8 cellular contexts compared by ENCODE assay signal in genomic region chr15:43832485-43832884, GRCh38. TPM values are rescaled to one million over a fixed set of nuclear protein-coding genes. Genes with fewer than 3 reads are reported as not detected.
"Had no signal": no experiment of that assay in that cellular context is flagged by ENCODE, and none has a peak within 500 bp of the region (broad histone marks: within the 10 kb centered on the region; RNA-seq: fewer than 3 reads in every experiment).

No MANE protein-coding gene starts in this region.

RNA-seq across cellular contexts. Expression of gene SERINC4, which starts 32.5 kb away (rescaled TPM):
- total RNA-seq: adrenal gland, aorta, body of pancreas, dermis microvascular lymphatic vessel endothelial cell, liver, osteocyte, posterior vena cava, spleen had no signal
